19 cellular contexts compared by ENCODE assay signal in genomic region chr11:3669128-3669527, GRCh38. TPM values are rescaled to one million over a fixed set of nuclear protein-coding genes. Genes with fewer than 3 reads are reported as not detected.
"Had no signal": no experiment of that assay in that cellular context is flagged by ENCODE, and none has a peak within 500 bp of the region (broad histone marks: within the 10 kb centered on the region; RNA-seq: fewer than 3 reads in every experiment).

No MANE protein-coding gene starts in this region.

- DNase-seq: activated CD4-positive, alpha-beta T cell treated with anti-CD3 and anti-CD28 coated beads, Interleukin-2, amount 10 ng/mL, durations not matched to agents 24 days and 14 days; activated CD8-positive, alpha-beta memory T cell treated with anti-CD3 and anti-CD28 coated beads, Interleukin-2, amount 50 U/mL, for 4 hours; activated effector memory CD4-positive, alpha-beta T cell treated with Interleukin-2 at 50 U/mL for 16 hours; activated T-cell treated with anti-CD3 and anti-CD28 coated beads, Interleukin-2, amount 50 U/mL, for 4 hours; effector memory CD8-positive, alpha-beta T cell; esophagus squamous epithelium; left cardiac atrium; lower lobe of right lung; occipital lobe; right cardiac atrium; testis; upper lobe of right lung had no signal

- H3K4me3 ChIP-seq: ascending aorta, breast epithelium, esophagus squamous epithelium, hepatocyte, lower lobe of right lung, skin epidermis, testis, upper lobe of right lung had no signal

- H2AFZ ChIP-seq: hepatocyte had no signal

- H3K4me1 ChIP-seq: ascending aorta, breast epithelium, esophagus squamous epithelium, lower lobe of right lung, testis, upper lobe of right lung had no signal

- H3K27me3 ChIP-seq: ascending aorta, breast epithelium, esophagus squamous epithelium, hepatocyte, testis, upper lobe of right lung had no signal

- H3K9me3 ChIP-seq: ascending aorta, breast epithelium, esophagus squamous epithelium, lower lobe of right lung, testis, upper lobe of right lung had no signal

- H3K27ac ChIP-seq: ascending aorta, breast epithelium, esophagus squamous epithelium, hepatocyte, lower lobe of right lung, skin epidermis, testis, upper lobe of right lung had no signal

- H3K79me2 ChIP-seq: hepatocyte had no signal

- H3K4me2 ChIP-seq: hepatocyte had no signal

RNA-seq across cellular contexts. Expression of gene CHRNA10, which starts 2.1 kb away (rescaled TPM):
- total RNA-seq: ascending aorta, hepatocyte, occipital lobe had no signal

RNA-seq across cellular contexts. Expression of gene ART1, which starts 24.2 kb away (rescaled TPM):
- total RNA-seq: activated CD4-positive, alpha-beta T cell treated with anti-CD3 and anti-CD28 coated beads, Interleukin-2, amount 10 ng/mL, durations not matched to agents 24 days and 14 days; activated T-cell treated with anti-CD3 and anti-CD28 coated beads, Interleukin-2, amount 50 U/mL, for 4 hours; breast epithelium; dermis microvascular lymphatic vessel endothelial cell; esophagus squamous epithelium; hepatocyte; left cardiac atrium; mesenteric fat pad; progenitor cell of endocrine pancreas; right cardiac atrium had no signal

RNA-seq across cellular contexts. Expression of gene ART5, which starts 27.3 kb away (rescaled TPM):
- total RNA-seq: activated CD4-positive, alpha-beta T cell treated with anti-CD3 and anti-CD28 coated beads, Interleukin-2, amount 10 ng/mL, durations not matched to agents 24 days and 14 days; activated T-cell treated with anti-CD3 and anti-CD28 coated beads, Interleukin-2, amount 50 U/mL, for 4 hours; ascending aorta; dermis microvascular lymphatic vessel endothelial cell; mesenteric fat pad had no signal
